ENCODE assay signal across 8 cellular contexts in genomic region chr12:27245039-27245438, GRCh38. TPM values are rescaled to one million over a fixed set of nuclear protein-coding genes. Genes with fewer than 3 reads are reported as not detected.
DNase-seq lines count a peak whose midpoint lies in the region; ATAC-seq and TF ChIP-seq lines count a peak whose summit lies in the region.

No MANE protein-coding gene starts in this region.

- peak overlapping the region; percentile 87 for H3K4me3 ChIP-seq in ACC112 (ENCODE audit: low read depth, low read length)
- H3K4me3 ChIP-seq in mononuclear cell (ENCODE audit: low read length): peak overlapping the region; percentile 93

- H3K27ac Mint-ChIP-seq in MCF 10A (ENCODE audit: low read depth, unreplicated experiment): peak overlapping the region; percentile 98

- H3K4me1 ChIP-seq in ACC112 (ENCODE audit: control insufficient read depth, insufficient read depth, low read length, unreplicated experiment): peaks cover 14% of the 10 kb centered on the region
- peaks cover 37% of the 10 kb centered on the region for H3K4me1 ChIP-seq in mononuclear cell (ENCODE audit: insufficient read depth, low read length)

- CTCF ChIA-PET in MCF 10A (lab: Yijun Ruan, JAX): interaction anchor here (0.7 to 1.0 kb wide), 6 partner anchors 16 to 273 kb away, joined by 3 to 6 read pairs (median 3); no protein-coding TSS in a partner anchor

- peak overlapping the region; percentile 99 for H3K4me3 Mint-ChIP-seq in MCF 10A (ENCODE audit: unreplicated experiment)

- intact Hi-C loops in MCF 10A (cut with micrococcal nuclease): loop anchor here (2.0 kb wide), 1 partner anchor 392 kb away; no protein-coding TSS in a partner anchor

- H3K27me3 ChIP-seq in ACC112 (ENCODE audit: insufficient read depth, low read length) (no peaks in the 10 kb centered on the region), mononuclear cell (ENCODE audit: insufficient read depth, low read length) (no peaks in the 10 kb centered on the region)

- TF ChIP-seq CTCF in MCF 10A (IDR thresholded peaks at IDR 0.05; ENCODE audit: unreplicated experiment): no peak

- peak overlapping the region; percentile 52 for H3K27ac ChIP-seq in ACC112 (ENCODE audit: low read depth, low read length)

- H2AFZ ChIP-seq in ACC112 (ENCODE audit: low read length, unreplicated experiment): peak overlapping the region; percentile 71

- DNase-seq in HT-29 (ENCODE audit: low spot score) (peak; percentile 40), MCF 10A (ENCODE audit: unreplicated experiment) (no peak), SHP77 (lab: John Stamatoyannopoulos, UW) (no peak), NCI-H446 (lab: John Stamatoyannopoulos, UW) (no peak)
- no peak for DNase-seq in activated CD8-positive, alpha-beta memory T cell treated with anti-CD3 and anti-CD28 coated beads for 24 hours

- H3K36me3 Mint-ChIP-seq in MCF 10A (ENCODE audit: insufficient read depth, unreplicated experiment): peaks cover 6% of the 10 kb centered on the region

- H3K79me2 ChIP-seq in ACC112 (ENCODE audit: control insufficient read depth, insufficient read depth, low read length, unreplicated experiment): peaks cover 50% of the 10 kb centered on the region

- ATAC-seq in HG03175 (IDR thresholded peaks at IDR 0.05; ENCODE audit: unreplicated experiment): no peak

- H3K27me3 Mint-ChIP-seq in MCF 10A (ENCODE audit: insufficient read depth, unreplicated experiment): no peaks in the 10 kb centered on the region

- BruUV-seq in MCF 10A (replicated peaks; lab: Mats Ljungman, UMichigan): no TSS peak

- H3K36me3 ChIP-seq in ACC112 (ENCODE audit: insufficient read depth, low read length): 0 out of 2 replicates have a peak, but pooled peaks cover 3% of the 10 kb centered on the region

- H3K4me1 Mint-ChIP-seq in MCF 10A (ENCODE audit: insufficient read depth, unreplicated experiment): peaks cover 19% of the 10 kb centered on the region

- no peaks in the 10 kb centered on the region for H3K9me3 ChIP-seq in mononuclear cell (ENCODE audit: low read depth, low read length)

- H3K9me3 Mint-ChIP-seq in MCF 10A (ENCODE audit: unreplicated experiment): no peaks in the 10 kb centered on the region

- POLR2A ChIA-PET in MCF 10A (lab: Yijun Ruan, JAX): interaction anchor here (0.6 to 4.4 kb wide), 23 partner anchors 9 to 413 kb away, joined by 3 to 45 read pairs (median 3); partner anchors contain the start of genes MED21 and TM7SF3

RNA-seq across cellular contexts. Expression of gene STK38L, which starts 1.0 kb away (rescaled TPM):
- total RNA-seq in HT-29 (2014; rRNA removed; shearing (Covaris generic)): 19.6 and 33.2 TPM in 2 replicates
- 18.1 and 19.9 TPM in 2 replicates for total RNA-seq in MCF 10A (2022)
- total RNA-seq in mononuclear cell: 23.9 TPM
